19 cellular contexts compared by ENCODE assay signal in the genomic region with DNA sequence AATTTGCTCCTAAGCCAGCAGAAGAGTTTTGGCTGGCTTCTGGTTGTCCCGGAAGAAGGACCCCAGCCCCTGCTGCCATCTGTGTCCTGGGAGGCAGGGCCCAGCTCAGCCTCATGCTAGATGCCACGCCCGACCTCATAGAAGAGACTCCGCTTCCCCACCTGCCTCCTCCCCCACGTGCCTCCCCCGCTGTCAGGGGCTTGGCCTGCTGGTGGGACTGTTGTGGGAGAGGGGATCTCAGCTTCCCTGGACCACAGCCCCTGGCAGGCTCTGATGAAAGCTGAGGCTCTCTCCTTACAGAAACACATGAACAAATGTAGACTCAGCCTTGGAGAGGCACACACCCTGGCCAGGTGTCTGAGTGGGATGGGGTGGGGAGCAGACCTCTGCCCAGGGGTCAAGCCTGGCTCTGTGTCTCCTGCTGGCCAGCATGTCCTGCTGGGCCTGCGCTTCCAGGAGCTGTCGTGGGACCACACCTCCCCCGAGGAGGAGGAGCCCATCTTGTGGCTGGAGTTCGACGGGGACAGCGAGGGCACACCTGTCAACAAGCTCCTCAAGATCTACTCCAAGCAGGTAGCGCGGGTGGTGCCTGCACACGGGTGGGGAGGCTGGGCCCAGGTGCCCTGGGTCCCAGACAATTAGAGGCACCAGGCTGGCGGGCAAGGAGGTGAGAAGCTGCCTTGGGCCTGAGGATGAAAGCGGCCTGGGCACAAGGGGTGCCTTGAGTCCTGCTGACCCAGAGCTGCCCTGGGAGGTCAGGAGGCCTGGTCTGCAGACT. TPM values are rescaled to one million over a fixed set of nuclear protein-coding genes. Genes with fewer than 3 reads are reported as not detected.
A peak's percentile ranks its signal among the peaks of the same experiment; 100 is the strongest.
DNase-seq lines count a peak whose midpoint lies in the region; ATAC-seq, FAIRE-seq and TF ChIP-seq lines count a peak whose summit lies in the region.
"Had no signal": no experiment of that assay in that cellular context is flagged by ENCODE, and none has a peak within 500 bp of the region (broad histone marks: within the 10 kb centered on the region; RNA-seq: fewer than 3 reads in every experiment).

No MANE protein-coding gene starts in this region.

- no peak overlapping the region for H3K27ac Mint-ChIP-seq in activated CD4-positive, alpha-beta T cell treated with anti-CD3 and anti-CD28 coated beads, Interleukin-2, amount 10 ng/mL, durations not matched to agents 7 days and 5 days
- H3K27ac Mint-ChIP-seq: CD4-positive, CD25-positive, alpha-beta regulatory T cell; HFFc6 had no signal

- peaks cover 6 to 23% (median 16%) of the 10 kb centered on the region in 9 donors for H3K4me1 ChIP-seq in heart right ventricle
- H3K4me1 ChIP-seq in K562 (replicated peaks in 1 of 2; ENCODE audit: control insufficient read depth in 2 of 2, insufficient read depth in 2 of 2, low read length in 2 of 2): peaks cover 9 to 61% of the 10 kb centered on the region in 2 experiments
- peaks cover 8% of the 10 kb centered on the region for H3K4me1 ChIP-seq in mucosa of descending colon (ENCODE audit: low read depth)
- H3K4me1 ChIP-seq in gastrocnemius medialis: no peaks in the 10 kb centered on the region

- no peak overlapping the region for H3K4me2 ChIP-seq in K562 (ENCODE audit: insufficient read depth, low read length)

- H3K36me3 ChIP-seq in heart right ventricle: peaks cover 0 to 95% (median 57%) of the 10 kb centered on the region in 9 donors
- H3K36me3 ChIP-seq in K562 (ENCODE audit: control insufficient read depth, insufficient read depth, low read length): peaks cover 83% of the 10 kb centered on the region
- H3K36me3 ChIP-seq in mucosa of descending colon (ENCODE audit: low read depth): no peaks in the 10 kb centered on the region
- H3K36me3 ChIP-seq in gastrocnemius medialis: peaks cover 0 to 57% of the 10 kb centered on the region in 2 donors

- H4K20me1 ChIP-seq in K562 (replicated peaks; ENCODE audit: control insufficient read depth, insufficient read depth, low read length): peaks cover 4% of the 10 kb centered on the region; the same call in 1 of the 2 replicates

- BruUV-seq in K562 (replicated peaks; lab: Mats Ljungman, UMichigan): no TSS peak

- H3K4me3 ChIP-seq in heart right ventricle (no peak overlapping the region), K562 (no peak overlapping the region), mucosa of descending colon (no peak overlapping the region), gastrocnemius medialis (no peak overlapping the region)

- no peak overlapping the region for H2AFZ ChIP-seq in K562 (ENCODE audit: low read depth, low read length)

- H3K4me3 Mint-ChIP-seq in activated CD4-positive, alpha-beta T cell treated with anti-CD3 and anti-CD28 coated beads, Interleukin-2, amount 10 ng/mL, durations not matched to agents 7 days and 5 days: no peak overlapping the region
- H3K4me3 Mint-ChIP-seq: CD4-positive, CD25-positive, alpha-beta regulatory T cell; HFFc6; IgD-negative memory B cell had no signal

- ATAC-seq in Right ventricle myocardium inferior (no peak), heart right ventricle (no peak), K562 (no peak), mucosa of descending colon (peak; percentile 46), gastrocnemius medialis (no peak), GM21717 (IDR thresholded peaks at IDR 0.05; ENCODE audit: unreplicated experiment) (no peak), HG03378 (IDR thresholded peaks at IDR 0.05; ENCODE audit: unreplicated experiment) (no peak)

- peak; percentile 53 for DNase-seq in Right ventricle myocardium inferior (ENCODE audit: missing footprints)
- no peak for DNase-seq in heart right ventricle
- DNase-seq in K562 (ENCODE audit: extremely low read depth in 1 of 4, low spot score in 3 of 4): no peak
- peak in 1 of 3 donors; percentile 48 for DNase-seq in mucosa of descending colon
- no peak for DNase-seq in gastrocnemius medialis
- DNase-seq in activated CD4-positive, alpha-beta T cell treated with anti-CD3 and anti-CD28 coated beads, Interleukin-2, amount 10 ng/mL, durations not matched to agents 7 days and 5 days: no peak
- DNase-seq: CD4-positive, CD25-positive, alpha-beta regulatory T cell; HFFc6; NCI-H1105 treated with DMSO at 0.1 percent for 48 hours; NCI-H1694 treated with DMSO at 0.1 percent for 48 hours; NCI-H226; NCI-H524 treated with DMSO at 0.1 percent for 48 hours; SIG-M5 had no signal

- peak overlapping the region in 1 of 2 experiments; percentile 79; a peak in 2 of 4 replicates for H3K9ac ChIP-seq in K562 (ENCODE audit: insufficient read depth in 1 of 2, low read depth in 2 of 2, low read length in 2 of 2)

- no peaks in the 10 kb centered on the region for H3K9me3 Mint-ChIP-seq in activated CD4-positive, alpha-beta T cell treated with anti-CD3 and anti-CD28 coated beads, Interleukin-2, amount 10 ng/mL, durations not matched to agents 7 days and 5 days
- H3K9me3 Mint-ChIP-seq: CD4-positive, CD25-positive, alpha-beta regulatory T cell; HFFc6; IgD-negative memory B cell had no signal

- H3K9me1 ChIP-seq in K562 (ENCODE audit: control insufficient read depth, insufficient read depth, low read length): no peaks in the 10 kb centered on the region

- TF ChIP-seq EP300 in K562 (IDR thresholded peaks at IDR 0.05; ENCODE audit: low read length): no peak

- TF ChIP-seq RAD21 in K562 (CRISPR knock-in tag; conservative IDR thresholded peaks at IDR 0.05 in 1 of 2, IDR thresholded peaks at IDR 0.05 in 1 of 2): no peak

- peaks cover 6% of the 10 kb centered on the region for H3K4me1 Mint-ChIP-seq in activated CD4-positive, alpha-beta T cell treated with anti-CD3 and anti-CD28 coated beads, Interleukin-2, amount 10 ng/mL, durations not matched to agents 7 days and 5 days

- POLR2A ChIA-PET in K562 (lab: Yijun Ruan, JAX): interaction anchor here (0.6 to 12.2 kb wide), 9 partner anchors 10 to 210 kb away, joined by 3 to 185 read pairs (median 4); partner anchors contain the start of genes FRMD8, MALAT1 and NEAT1
- POLR2A ChIA-PET in activated CD4-positive, alpha-beta T cell treated with anti-CD3 and anti-CD28 coated beads, Interleukin-2, amount 10 ng/mL, durations not matched to agents 7 days and 5 days (lab: Charles Lee): no interaction called here

- intact Hi-C loops in Right ventricle myocardium inferior (cut with DNase I) (no loop called here), heart right ventricle (cut with DNase I) (no loop called here), K562 (cut with micrococcal nuclease) (no loop called here), mucosa of descending colon (cut with DNase I, micrococcal nuclease) (no loop called here), gastrocnemius medialis (cut with DNase I; ENCODE audit: low total_unique reads) (no loop called here)

- H3K79me2 ChIP-seq in K562 (ENCODE audit: control insufficient read depth, insufficient read depth, low read length): no peaks in the 10 kb centered on the region

- in situ Hi-C loops in K562 (cut with MboI): no loop called here
- in situ Hi-C loops in gastrocnemius medialis (cut with MboI; ENCODE audit: low sequenced_read_pairs in 4 of 4): no loop called here

- TF ChIP-seq CTCF in heart right ventricle (IDR thresholded peaks at IDR 0.05): no peak
- no peak for TF ChIP-seq CTCF in K562 (IDR thresholded peaks at IDR 0.05 in 2 of 3, conservative IDR thresholded peaks at IDR 0.05 in 1 of 3; ENCODE audit: insufficient read depth in 2 of 3, low read depth in 1 of 3, low read length in 3 of 3)
- no peak for TF ChIP-seq CTCF in mucosa of descending colon (IDR thresholded peaks at IDR 0.05)
- TF ChIP-seq CTCF in gastrocnemius medialis (IDR thresholded peaks at IDR 0.05 in 4 of 5, conservative IDR thresholded peaks at IDR 0.05 in 1 of 5): no peak

- WGBS in heart right ventricle, 2 donors: 86 to 87% methylated on average over 17 of the region's 17 CpGs
- 80% methylated on average over 16 of the region's 17 CpGs for WGBS in K562 (ENCODE audit: insufficient coverage, low coverage, missing lambda C conversion rate)

- H3K27ac ChIP-seq in heart right ventricle (no peak overlapping the region), K562 (ENCODE audit: extremely low read depth, low read depth, low read length) (no peak overlapping the region), gastrocnemius medialis (no peak overlapping the region)

- peaks cover 14% of the 10 kb centered on the region for H3K36me3 Mint-ChIP-seq in activated CD4-positive, alpha-beta T cell treated with anti-CD3 and anti-CD28 coated beads, Interleukin-2, amount 10 ng/mL, durations not matched to agents 7 days and 5 days (ENCODE audit: low read depth)

- no peak for FAIRE-seq in K562 (lab: Jason Lieb, UNC)
- FAIRE-seq: A204.1, GM19239, H54 had no signal

- H3K27me3 Mint-ChIP-seq in activated CD4-positive, alpha-beta T cell treated with anti-CD3 and anti-CD28 coated beads, Interleukin-2, amount 10 ng/mL, durations not matched to agents 7 days and 5 days: no peaks in the 10 kb centered on the region
- H3K27me3 Mint-ChIP-seq: CD4-positive, CD25-positive, alpha-beta regulatory T cell had no signal

- no peak for TF ChIP-seq POLR2A in K562 (conservative IDR thresholded peaks at IDR 0.05)
- no peak for TF ChIP-seq POLR2A in gastrocnemius medialis (IDR thresholded peaks at IDR 0.05)

- H3K27me3 ChIP-seq in heart right ventricle: no peaks in the 10 kb centered on the region
- no peaks in the 10 kb centered on the region for H3K27me3 ChIP-seq in K562 (ENCODE audit: control insufficient read depth in 2 of 2, insufficient read depth in 2 of 2, low read length in 2 of 2)
- no peaks in the 10 kb centered on the region for H3K27me3 ChIP-seq in gastrocnemius medialis

- H3K9me3 ChIP-seq in heart right ventricle (no peaks in the 10 kb centered on the region), K562 (replicated peaks; ENCODE audit: control insufficient read depth, insufficient read depth, low read depth, low read length) (no peaks in the 10 kb centered on the region), mucosa of descending colon (no peaks in the 10 kb centered on the region), gastrocnemius medialis (no peaks in the 10 kb centered on the region)

- CTCF ChIA-PET in K562 (lab: Yijun Ruan, JAX; ENCODE audit: low intra/inter-chr PET ratio): no interaction called here
- CTCF ChIA-PET in activated CD4-positive, alpha-beta T cell treated with anti-CD3 and anti-CD28 coated beads, Interleukin-2, amount 10 ng/mL, durations not matched to agents 7 days and 5 days (lab: Charles Lee): interaction anchor here (0.6 to 1.7 kb wide), 3 partner anchors 12 to 16 kb away, joined by 3 to 6 read pairs (median 3); no protein-coding TSS in a partner anchor

RNA-seq across cellular contexts. Expression of gene FRMD8, which starts 14.0 kb away (rescaled TPM):
- total RNA-seq in Right ventricle myocardium inferior (8.2 TPM), heart right ventricle (10 to 100 TPM in 6 of 10 donors, 1 to 10 TPM in 4; 6.0 to 16.9 (median 12.2) TPM), K562 (2014; rRNA removed) (34.6 and 46.5 TPM in 2 replicates), K562 (2014; rRNA removed; fragmentation: Illumina TruSeq; extraction: Trizol) (6.2 and 8.6 TPM in 2 replicates), K562 (2015; rRNA removed; fragmentation: Illumina TruSeq; extraction: Trizol) (15.0 and 15.8 TPM in 2 replicates), K562 (2021) (44.2 and 54.5 TPM in 2 replicates), mucosa of descending colon (10 to 100 TPM; 27.1 to 44.1 (median 42.3) TPM), gastrocnemius medialis (10 to 100 TPM; 11.5 to 51.7 (median 20.1) TPM)
- polyA plus RNA-seq in heart right ventricle (10 to 100 TPM in 1 of 2 donors, 1 to 10 TPM in 1; 9.9 to 12.9 TPM), K562 (2011; rRNA removed) (16.0 and 19.9 TPM in 2 replicates), K562 (2014; fragmentation: Illumina TruSeq; extraction: Trizol) (12.0 and 19.4 TPM in 2 replicates), K562 (2014; fragmentation: Nextera tagmentation; extraction: Ambion mirVana) (1 to 10 TPM; 4.5 to 5.0 TPM), K562 (2014; rRNA removed) (33.4 and 41.7 TPM in 2 replicates)
- total RNA-seq in K562 (2011; cell fraction: chromatin; rRNA removed; ENCODE audit: low replicate concordance): 28.5 and 83.6 TPM in 2 replicates
- total RNA-seq in K562 (2011; cell fraction: nucleolus; rRNA removed): 89.6 and 96.9 TPM in 2 replicates
- 32.8 and 36.5 TPM in 2 replicates for total RNA-seq in K562 (2011; cell fraction: nucleoplasm; rRNA removed)
- polyA plus RNA-seq in K562 (2011; cell fraction: cytosol; rRNA removed): 24.0 and 43.0 TPM in 2 replicates
- polyA plus RNA-seq in K562 (2011; cell fraction: nucleus; rRNA removed): 25.1 and 46.6 TPM in 2 replicates
- polyA plus RNA-seq in K562 (2012): 21.4 and 22.5 TPM in 2 replicates
- 8.4 and 13.5 TPM in 2 replicates for polyA minus RNA-seq in K562 (2011; rRNA and poly(A)+ RNA removed)
- polyA minus RNA-seq in K562 (2011; cell fraction: cytosol; rRNA and poly(A)+ RNA removed): 21.0 and 21.1 TPM in 2 replicates
- polyA minus RNA-seq in K562 (2011; cell fraction: nucleus; rRNA and poly(A)+ RNA removed): 28.1 and 34.6 TPM in 2 replicates
- total RNA-seq in activated CD4-positive, alpha-beta T cell treated with anti-CD3 and anti-CD28 coated beads, Interleukin-2, amount 10 ng/mL, durations not matched to agents 7 days and 5 days: 10 to 100 TPM; 49.5 to 52.1 TPM

RNA-seq across cellular contexts. Expression of gene SLC25A45, which starts 18.0 kb away (rescaled TPM):
- total RNA-seq in Right ventricle myocardium inferior (5.6 TPM), heart right ventricle (10 to 100 TPM in 1 of 10 donors, 1 to 10 TPM in 9; 4.6 to 12.2 (median 8.3) TPM), K562 (2014; rRNA removed) (0.82 and 2.3 TPM in 2 replicates), K562 (2014; rRNA removed; fragmentation: Illumina TruSeq; extraction: Trizol) (0.55 and 0.57 TPM in 2 replicates), K562 (2015; rRNA removed; fragmentation: Illumina TruSeq; extraction: Trizol) (0.40 and 0.45 TPM in 2 replicates), K562 (2021) (0.92 and 2.2 TPM in 2 replicates), mucosa of descending colon (10 to 100 TPM in 2 of 3 donors, 1 to 10 TPM in 1; 8.0 to 10.5 (median 10.1) TPM), gastrocnemius medialis (10 to 100 TPM in 1 of 4 donors, 1 to 10 TPM in 3; 2.6 to 12.4 (median 5.6) TPM)
- polyA plus RNA-seq in heart right ventricle (10 to 100 TPM in 1 of 2 donors, 1 to 10 TPM in 1; 3.1 to 10.7 TPM), K562 (2011; rRNA removed) (0.61 and 0.81 TPM in 2 replicates), K562 (2014; fragmentation: Illumina TruSeq; extraction: Trizol) (0.51 and 0.68 TPM in 2 replicates), K562 (2014; fragmentation: Nextera tagmentation; extraction: Ambion mirVana) (under 1 TPM; 0.15 to 0.34 TPM), K562 (2014; rRNA removed) (0.93 and 1.1 TPM in 2 replicates)
- 2.5 and 2.9 TPM in 2 replicates for total RNA-seq in K562 (2011; cell fraction: chromatin; rRNA removed; ENCODE audit: low replicate concordance)
- total RNA-seq in K562 (2011; cell fraction: nucleolus; rRNA removed): 2.7 and 3.6 TPM in 2 replicates
- 2.3 and 2.7 TPM in 2 replicates for total RNA-seq in K562 (2011; cell fraction: nucleoplasm; rRNA removed)
- polyA plus RNA-seq in K562 (2011; cell fraction: cytosol; rRNA removed): 0.49 and 0.85 TPM in 2 replicates
- 1.2 and 3.9 TPM in 2 replicates for polyA plus RNA-seq in K562 (2011; cell fraction: nucleus; rRNA removed)
- 1.3 and 1.4 TPM in 2 replicates for polyA plus RNA-seq in K562 (2012)
- 0.35 and 0.42 TPM in 2 replicates for polyA minus RNA-seq in K562 (2011; rRNA and poly(A)+ RNA removed)
- polyA minus RNA-seq in K562 (2011; cell fraction: cytosol; rRNA and poly(A)+ RNA removed): 0.76 and 0.91 TPM in 2 replicates
- polyA minus RNA-seq in K562 (2011; cell fraction: nucleus; rRNA and poly(A)+ RNA removed): 0.40 and 0.56 TPM in 2 replicates
- 10 to 100 TPM; 40.9 TPM for total RNA-seq in activated CD4-positive, alpha-beta T cell treated with anti-CD3 and anti-CD28 coated beads, Interleukin-2, amount 10 ng/mL, durations not matched to agents 7 days and 5 days

RNA-seq across cellular contexts. Expression of gene NEAT1, which starts 22.1 kb away (rescaled TPM):
- total RNA-seq in Right ventricle myocardium inferior: 457 TPM
- 100 to 1,000 TPM; 284 to 808 (median 432) TPM for total RNA-seq in heart right ventricle
- polyA plus RNA-seq in heart right ventricle: 1,000 to 10,000 TPM in 1 of 2 donors, 100 to 1,000 TPM in 1; 103 to 1,899 TPM
- 684 and 1,510 TPM in 2 replicates for total RNA-seq in K562 (2011; cell fraction: chromatin; rRNA removed; ENCODE audit: low replicate concordance)
- 291 and 321 TPM in 2 replicates for total RNA-seq in K562 (2011; cell fraction: nucleolus; rRNA removed)
- total RNA-seq in K562 (2011; cell fraction: nucleoplasm; rRNA removed): 737 and 1,283 TPM in 2 replicates
- total RNA-seq in K562 (2014; rRNA removed): 15.2 and 20.1 TPM in 2 replicates
- 62.8 and 76.9 TPM in 2 replicates for total RNA-seq in K562 (2014; rRNA removed; fragmentation: Illumina TruSeq; extraction: Trizol)
- 26.3 and 31.5 TPM in 2 replicates for total RNA-seq in K562 (2015; rRNA removed; fragmentation: Illumina TruSeq; extraction: Trizol)
- 129 and 208 TPM in 2 replicates for total RNA-seq in K562 (2021)
- 56.2 and 171 TPM in 2 replicates for polyA plus RNA-seq in K562 (2011; rRNA removed)
- polyA plus RNA-seq in K562 (2011; cell fraction: cytosol; rRNA removed): 45.5 and 49.2 TPM in 2 replicates
- 234 and 651 TPM in 2 replicates for polyA plus RNA-seq in K562 (2011; cell fraction: nucleus; rRNA removed)
- 312 and 328 TPM in 2 replicates for polyA plus RNA-seq in K562 (2012)
- polyA plus RNA-seq in K562 (2014; fragmentation: Illumina TruSeq; extraction: Trizol): 137 and 146 TPM in 2 replicates
- polyA plus RNA-seq in K562 (2014; fragmentation: Nextera tagmentation; extraction: Ambion mirVana): 10 to 100 TPM; 22.8 to 30.1 TPM
- polyA plus RNA-seq in K562 (2014; rRNA removed): 382 and 389 TPM in 2 replicates
- 92.6 and 137 TPM in 2 replicates for polyA minus RNA-seq in K562 (2011; rRNA and poly(A)+ RNA removed)
- 19.9 and 35.6 TPM in 2 replicates for polyA minus RNA-seq in K562 (2011; cell fraction: cytosol; rRNA and poly(A)+ RNA removed)
- polyA minus RNA-seq in K562 (2011; cell fraction: nucleus; rRNA and poly(A)+ RNA removed): 168 and 220 TPM in 2 replicates
- total RNA-seq in mucosa of descending colon: 1,000 to 10,000 TPM; 1,133 to 1,409 (median 1,237) TPM
- 100 to 1,000 TPM in 1 of 4 donors, 10 to 100 TPM in 3; 24.1 to 472 (median 32.8) TPM for total RNA-seq in gastrocnemius medialis
- total RNA-seq in activated CD4-positive, alpha-beta T cell treated with anti-CD3 and anti-CD28 coated beads, Interleukin-2, amount 10 ng/mL, durations not matched to agents 7 days and 5 days: 100 to 1,000 TPM; 463 to 610 TPM

RNA-seq across cellular contexts. Expression of gene TIGD3, which starts 45.9 kb away (rescaled TPM):
- total RNA-seq in Right ventricle myocardium inferior (0.54 TPM), heart right ventricle (under 1 TPM in 8 of 10 donors, not detected in 2; 0.11 to 0.87 (median 0.33) TPM), K562 (2014; rRNA removed) (1.3 and 2.1 TPM in 2 replicates), K562 (2014; rRNA removed; fragmentation: Illumina TruSeq; extraction: Trizol) (0.29 and 0.44 TPM in 2 replicates), K562 (2015; rRNA removed; fragmentation: Illumina TruSeq; extraction: Trizol) (0.65 and 0.75 TPM in 2 replicates), K562 (2021) (0.81 and 1.3 TPM in 2 replicates), mucosa of descending colon (under 1 TPM in 2 of 3 donors, not detected in 1; 0.14 to 0.53 TPM), gastrocnemius medialis (under 1 TPM; 0.16 to 0.71 (median 0.48) TPM)
- polyA plus RNA-seq in heart right ventricle (under 1 TPM; 0.19 to 0.80 TPM), K562 (2011; rRNA removed) (0.39 and 0.56 TPM in 2 replicates), K562 (2014; fragmentation: Illumina TruSeq; extraction: Trizol) (0.49 and 0.64 TPM in 2 replicates), K562 (2014; fragmentation: Nextera tagmentation; extraction: Ambion mirVana) (under 1 TPM; 0.06 to 0.08 TPM), K562 (2014; rRNA removed) (0.61 and 0.98 TPM in 2 replicates)
- 0.79 and 1.5 TPM in 2 replicates for total RNA-seq in K562 (2011; cell fraction: chromatin; rRNA removed; ENCODE audit: low replicate concordance)
- 1.4 and 1.5 TPM in 2 replicates for total RNA-seq in K562 (2011; cell fraction: nucleolus; rRNA removed)
- total RNA-seq in K562 (2011; cell fraction: nucleoplasm; rRNA removed): 0.38 and 0.95 TPM in 2 replicates
- polyA plus RNA-seq in K562 (2011; cell fraction: cytosol; rRNA removed): 0.53 and 1.1 TPM in 2 replicates
- 0.79 and 1.1 TPM in 2 replicates for polyA plus RNA-seq in K562 (2011; cell fraction: nucleus; rRNA removed)
- 1.0 and 1.8 TPM in 2 replicates for polyA plus RNA-seq in K562 (2012)
- polyA minus RNA-seq in K562 (2011; rRNA and poly(A)+ RNA removed): 0.12 and 0.25 TPM in 2 replicates
- 0.64 TPM in 1 of 2 replicates, not detected in the other for polyA minus RNA-seq in K562 (2011; cell fraction: cytosol; rRNA and poly(A)+ RNA removed)
- polyA minus RNA-seq in K562 (2011; cell fraction: nucleus; rRNA and poly(A)+ RNA removed): 0.67 and 0.81 TPM in 2 replicates
- under 1 TPM; 0.42 to 0.79 TPM for total RNA-seq in activated CD4-positive, alpha-beta T cell treated with anti-CD3 and anti-CD28 coated beads, Interleukin-2, amount 10 ng/mL, durations not matched to agents 7 days and 5 days
